19 cellular contexts compared by ENCODE assay signal in the genomic region with DNA sequence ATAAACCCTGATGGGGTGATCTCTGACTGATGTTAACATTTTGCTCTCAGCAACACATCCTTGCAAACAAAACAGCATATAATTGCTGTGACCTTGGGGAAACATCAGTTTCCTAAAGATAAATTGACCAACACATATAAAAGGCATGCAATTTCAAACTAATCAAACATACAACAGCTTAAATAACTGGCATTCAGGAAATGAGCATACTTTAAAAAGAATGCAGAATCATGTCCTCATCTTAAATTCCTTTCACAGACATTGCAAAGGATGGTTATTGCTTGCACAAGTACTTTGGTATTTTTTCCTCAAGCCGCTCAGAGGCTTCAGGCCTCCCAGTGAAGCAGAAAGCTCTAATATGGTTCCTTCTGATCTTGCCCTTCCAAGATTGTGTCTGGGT. TPM values are rescaled to one million over a fixed set of nuclear protein-coding genes. Genes with fewer than 3 reads are reported as not detected.
DNase-seq lines count a peak whose midpoint lies in the region; ATAC-seq and TF ChIP-seq lines count a peak whose summit lies in the region.
"Had no signal": no experiment of that assay in that cellular context is flagged by ENCODE, and none has a peak within 500 bp of the region (broad histone marks: within the 10 kb centered on the region; RNA-seq: fewer than 3 reads in every experiment).

No MANE protein-coding gene starts in this region.

- H3K36me3 Mint-ChIP-seq in GM23338 (ENCODE audit: low read depth), result no peaks in the 10 kb centered on the region
- H3K36me3 Mint-ChIP-seq in activated T-cell treated with anti-CD3 and anti-CD28 coated beads, Interleukin-2, amount 50 U/mL, for 4 hours (ENCODE audit: insufficient read depth), result no peaks in the 10 kb centered on the region
- H3K36me3 Mint-ChIP-seq: CD8-positive, alpha-beta T cell had no signal

- H3K27me3 ChIP-seq in GM23338 (ENCODE audit: insufficient read depth), result peaks cover 8% of the 10 kb centered on the region
- H3K27me3 ChIP-seq: body of pancreas, upper lobe of left lung had no signal

- H3K4me2 ChIP-seq in GM23338, result no peak overlapping the region

- peaks cover 7% of the 10 kb centered on the region for H3K4me1 ChIP-seq in GM23338 (ENCODE audit: insufficient read depth)
- H3K4me1 ChIP-seq: body of pancreas, psoas muscle had no signal

- H3K27ac ChIP-seq in GM23338 (ENCODE audit: low read depth), result no peak overlapping the region
- H3K27ac ChIP-seq: body of pancreas, psoas muscle, upper lobe of left lung had no signal

- peaks cover 10% of the 10 kb centered on the region for H3K4me1 Mint-ChIP-seq in GM23338
- no peaks in the 10 kb centered on the region for H3K4me1 Mint-ChIP-seq in activated T-cell treated with anti-CD3 and anti-CD28 coated beads, Interleukin-2, amount 50 U/mL, for 4 hours (ENCODE audit: low read depth)

- peak; percentile 39; the same call in 2 of the 3 replicates for ATAC-seq in SK-N-SH treated with all-trans-retinoic acid at 6 μM for 48 hours
- ATAC-seq in GM23338, result no peak
- ATAC-seq in GM18520 (IDR thresholded peaks at IDR 0.05; ENCODE audit: unreplicated experiment), result no peak
- ATAC-seq in activated T-cell treated with anti-CD3 and anti-CD28 coated beads, Interleukin-2, amount 50 U/mL, for 4 hours, result no peak
- ATAC-seq: activated CD8-positive, alpha-beta T cell treated with anti-CD3 and anti-CD28 coated beads for 36 hours; body of pancreas; CD8-positive, alpha-beta T cell; psoas muscle had no signal

- DNase-seq in GM04503 (ENCODE audit: low read depth), result peak; percentile 36
- DNase-seq in fibroblast of peridontal ligament (ENCODE audit: extremely low read depth), result peak; percentile 87
- peak; percentile 41 for DNase-seq in skeletal muscle cell (ENCODE audit: low read depth)
- DNase-seq in GM23338 (ENCODE audit: low spot score), result no peak
- no peak for DNase-seq in activated T-cell treated with anti-CD3 and anti-CD28 coated beads, Interleukin-2, amount 50 U/mL, for 4 hours
- DNase-seq: activated CD8-positive, alpha-beta T cell treated with anti-CD3 and anti-CD28 coated beads for 36 hours; body of pancreas; CD8-positive, alpha-beta T cell; effector CD8-positive, alpha-beta T cell; GF-D8; glutamatergic neuron; H9; NCI-H2081 treated with DMSO at 0.1 percent for 48 hours; psoas muscle; SIG-M5; stimulated activated CD4-positive, alpha-beta T cell treated with anti-CD3 and anti-CD28 coated beads, Interleukin-2, amount 100 ng/mL, for 24 hours; upper lobe of left lung had no signal

- no peaks in the 10 kb centered on the region for H3F3A ChIP-seq in GM23338 (replicated peaks; ENCODE audit: low read depth)

- H4K20me1 ChIP-seq in GM23338 (replicated peaks; ENCODE audit: insufficient read depth), result no peaks in the 10 kb centered on the region

- no peak overlapping the region for H2AFZ ChIP-seq in GM23338

- H3K79me2 ChIP-seq in GM23338 (replicated peaks; ENCODE audit: insufficient read depth), result no peaks in the 10 kb centered on the region

- no peak for TF ChIP-seq CTCF in GM23338 (conservative IDR thresholded peaks at IDR 0.05; ENCODE audit: low read depth in 2 of 2)

- H3K27ac Mint-ChIP-seq in GM23338, result no peak overlapping the region
- H3K27ac Mint-ChIP-seq: activated CD8-positive, alpha-beta T cell treated with anti-CD3 and anti-CD28 coated beads for 36 hours; CD8-positive, alpha-beta T cell; H9 had no signal

- H3K4me3 ChIP-seq in skeletal muscle cell (ENCODE audit: low read depth, low read length) (no peak overlapping the region), GM23338 (no peak overlapping the region)
- H3K4me3 ChIP-seq: body of pancreas, psoas muscle, upper lobe of left lung had no signal

- peaks cover 2% of the 10 kb centered on the region; the same call in 1 of the 3 replicates for H3K9me3 Mint-ChIP-seq in GM23338
- H3K9me3 Mint-ChIP-seq in activated T-cell treated with anti-CD3 and anti-CD28 coated beads, Interleukin-2, amount 50 U/mL, for 4 hours, result peaks cover 6% of the 10 kb centered on the region
- H3K9me3 Mint-ChIP-seq: activated CD8-positive, alpha-beta T cell treated with anti-CD3 and anti-CD28 coated beads for 36 hours; H9 had no signal

- H3K36me3 ChIP-seq in GM23338 (ENCODE audit: insufficient read depth), result no peaks in the 10 kb centered on the region
- H3K36me3 ChIP-seq: upper lobe of left lung had no signal

- no peaks in the 10 kb centered on the region for H3K27me3 Mint-ChIP-seq in GM23338 (ENCODE audit: insufficient read depth, low read depth, poor library complexity)
- H3K27me3 Mint-ChIP-seq in activated T-cell treated with anti-CD3 and anti-CD28 coated beads, Interleukin-2, amount 50 U/mL, for 4 hours (ENCODE audit: low read depth), result no peaks in the 10 kb centered on the region
- H3K27me3 Mint-ChIP-seq: activated CD8-positive, alpha-beta T cell treated with anti-CD3 and anti-CD28 coated beads for 36 hours had no signal

- peaks cover 6% of the 10 kb centered on the region; the same call in 1 of the 2 replicates for H3K9me2 ChIP-seq in GM23338 (ENCODE audit: insufficient read depth)

- H3K4me3 Mint-ChIP-seq in GM23338, result no peak overlapping the region
- H3K4me3 Mint-ChIP-seq in activated T-cell treated with anti-CD3 and anti-CD28 coated beads, Interleukin-2, amount 50 U/mL, for 4 hours, result no peak overlapping the region
- H3K4me3 Mint-ChIP-seq: activated CD8-positive, alpha-beta T cell treated with anti-CD3 and anti-CD28 coated beads for 36 hours; CD8-positive, alpha-beta T cell; H9 had no signal

TF ChIP-seq in SK-N-SH treated with all-trans-retinoic acid at 6 μM for 48 hours, 23 proteins besides CTCF, POLR2A, EP300 and RAD21 (continues in another document):
- no peak for TF ChIP-seq CSDC2 (CRISPR knock-in tag; IDR thresholded peaks at IDR 0.05)
- TF ChIP-seq, protein P1, sequence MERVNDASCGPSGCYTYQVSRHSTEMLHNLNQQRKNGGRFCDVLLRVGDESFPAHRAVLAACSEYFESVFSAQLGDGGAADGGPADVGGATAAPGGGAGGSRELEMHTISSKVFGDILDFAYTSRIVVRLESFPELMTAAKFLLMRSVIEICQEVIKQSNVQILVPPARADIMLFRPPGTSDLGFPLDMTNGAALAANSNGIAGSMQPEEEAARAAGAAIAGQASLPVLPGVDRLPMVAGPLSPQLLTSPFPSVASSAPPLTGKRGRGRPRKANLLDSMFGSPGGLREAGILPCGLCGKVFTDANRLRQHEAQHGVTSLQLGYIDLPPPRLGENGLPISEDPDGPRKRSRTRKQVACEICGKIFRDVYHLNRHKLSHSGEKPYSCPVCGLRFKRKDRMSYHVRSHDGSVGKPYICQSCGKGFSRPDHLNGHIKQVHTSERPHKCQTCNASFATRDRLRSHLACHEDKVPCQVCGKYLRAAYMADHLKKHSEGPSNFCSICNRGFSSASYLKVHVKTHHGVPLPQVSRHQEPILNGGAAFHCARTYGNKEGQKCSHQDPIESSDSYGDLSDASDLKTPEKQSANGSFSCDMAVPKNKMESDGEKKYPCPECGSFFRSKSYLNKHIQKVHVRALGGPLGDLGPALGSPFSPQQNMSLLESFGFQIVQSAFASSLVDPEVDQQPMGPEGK (CRISPR knock-in tag; IDR thresholded peaks at IDR 0.05; ENCODE audit: borderline replicate concordance), result no peak
- no peak for TF ChIP-seq OSR1 (CRISPR knock-in tag; IDR thresholded peaks at IDR 0.05)
- TF ChIP-seq ZFP30 (CRISPR knock-in tag; IDR thresholded peaks at IDR 0.05), result no peak
- TF ChIP-seq, protein P2, sequence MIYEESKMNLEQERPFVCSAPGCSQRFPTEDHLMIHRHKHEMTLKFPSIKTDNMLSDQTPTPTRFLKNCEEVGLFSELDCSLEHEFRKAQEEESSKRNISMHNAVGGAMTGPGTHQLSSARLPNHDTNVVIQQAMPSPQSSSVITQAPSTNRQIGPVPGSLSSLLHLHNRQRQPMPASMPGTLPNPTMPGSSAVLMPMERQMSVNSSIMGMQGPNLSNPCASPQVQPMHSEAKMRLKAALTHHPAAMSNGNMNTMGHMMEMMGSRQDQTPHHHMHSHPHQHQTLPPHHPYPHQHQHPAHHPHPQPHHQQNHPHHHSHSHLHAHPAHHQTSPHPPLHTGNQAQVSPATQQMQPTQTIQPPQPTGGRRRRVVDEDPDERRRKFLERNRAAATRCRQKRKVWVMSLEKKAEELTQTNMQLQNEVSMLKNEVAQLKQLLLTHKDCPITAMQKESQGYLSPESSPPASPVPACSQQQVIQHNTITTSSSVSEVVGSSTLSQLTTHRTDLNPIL (CRISPR knock-in tag; IDR thresholded peaks at IDR 0.05; ENCODE audit: low read depth), result no peak

TF ChIP-seq in GM23338, 12 proteins besides CTCF, POLR2A, EP300 and RAD21 (continues in another document):
- TF ChIP-seq EZH2phosphoT487 (IDR thresholded peaks at IDR 0.05; ENCODE audit: unreplicated experiment), result no peak

RNA-seq across cellular contexts. Expression of a gene that starts 53.4 kb away (rescaled TPM):
- not detected in 2 replicates for total RNA-seq in GM23338 (2014; rRNA removed; shearing (Covaris generic))
- polyA plus RNA-seq in GM23338 (2016; fragmentation: Nextera tagmentation; extraction: Ambion mirVana), result not detected in 2 replicates
- under 1 TPM in 1 of 3 donors, not detected in 2; 0.16 TPM for total RNA-seq in activated T-cell treated with anti-CD3 and anti-CD28 coated beads, Interleukin-2, amount 50 U/mL, for 4 hours
- total RNA-seq: H9 had no signal

Comparison
In these comparisons a context has a peak if more than half of its experiments do, and no peak if none do; other contexts are left out.
1. DNase-seq: peak in GM04503 (single experiment), fibroblast of peridontal ligament (single experiment) and skeletal muscle cell (single experiment); none in GM23338 (single experiment) and activated T-cell treated with anti-CD3 and anti-CD28 coated beads, Interleukin-2, amount 50 U/mL, for 4 hours (single experiment).